In genomic region chr10:23173549-23174074, GRCh38 we compare ENCODE assay signal across 3 cellular contexts.
A peak's percentile ranks its signal among the peaks of the same experiment; 100 is the strongest.
TF ChIP-seq lines count a peak whose summit lies in the region.

No MANE protein-coding gene starts in this region.

TF ChIP-seq in HEK293, 187 proteins besides CTCF, POLR2A, EP300 and RAD21:
- TF ChIP-seq EGR2 (tag by site-specific recombination; IDR thresholded peaks at IDR 0.05; ENCODE audit: low read depth) (0 out of 2 replicates have a peak, but pooled peaks have one; percentile 43), OSR2 (tag by site-specific recombination; IDR thresholded peaks at IDR 0.05) (no peak), ZNF768 (tag by site-specific recombination; IDR thresholded peaks at IDR 0.05) (no peak), FEZF1 (tag by site-specific recombination; IDR thresholded peaks at IDR 0.05) (0 out of 2 replicates have a peak, but pooled peaks have one; percentile 3), ZIC2 (tag by site-specific recombination; IDR thresholded peaks at IDR 0.05) (peak; percentile 31; the same call in 1 of the 2 replicates), ZNF654 (tag by site-specific recombination; IDR thresholded peaks at IDR 0.05; ENCODE audit: low read depth) (no peak), ZNF548 (tag by site-specific recombination; IDR thresholded peaks at IDR 0.05) (no peak), ZNF280D (tag by site-specific recombination; IDR thresholded peaks at IDR 0.05) (no peak), ZBTB20 (tag by site-specific recombination; IDR thresholded peaks at IDR 0.05) (peak; percentile 25; the same call in 1 of the 2 replicates), ZFHX2 (tag by site-specific recombination; conservative IDR thresholded peaks at IDR 0.05) (peak; percentile 77), ZBTB26 (tag by site-specific recombination; optimal IDR thresholded peaks at IDR 0.05) (peak; percentile 44)

TF ChIP-seq in H1, 55 proteins besides CTCF, POLR2A, EP300 and RAD21:
- TF ChIP-seq EZH2 (IDR thresholded peaks at IDR 0.05; ENCODE audit: low read depth, low read length, severe bottlenecking) (peak; percentile 84), BACH1 (IDR thresholded peaks at IDR 0.05; ENCODE audit: low read length) (no peak), KDM4A (IDR thresholded peaks at IDR 0.05; ENCODE audit: low read depth, low read length, severe bottlenecking) (peak; percentile 32), RBBP5 (IDR thresholded peaks at IDR 0.05; ENCODE audit: borderline replicate concordance, low read depth, low read length) (0 out of 2 replicates have a peak, but pooled peaks have one; percentile 38), MAX (IDR thresholded peaks at IDR 0.05) (no peak)

TF ChIP-seq in neural cell, 6 proteins besides CTCF, POLR2A, EP300 and RAD21:
- TF ChIP-seq SMC3 (conservative IDR thresholded peaks at IDR 0.05; ENCODE audit: poor library complexity): no peak
- no peak for TF ChIP-seq POLR2AphosphoS5 (IDR thresholded peaks at IDR 0.05)
- TF ChIP-seq TAF1 (IDR thresholded peaks at IDR 0.05; ENCODE audit: low read depth): no peak
- TF ChIP-seq MXI1 (conservative IDR thresholded peaks at IDR 0.05; ENCODE audit: poor library complexity, severe bottlenecking): no peak
- TF ChIP-seq EZH2 (IDR thresholded peaks at IDR 0.05; ENCODE audit: borderline replicate concordance, insufficient read depth, low read length, poor library complexity, severe bottlenecking): no peak
- no peak for TF ChIP-seq REST (IDR thresholded peaks at IDR 0.05; ENCODE audit: borderline replicate concordance)
